18 cellular contexts compared by ENCODE assay signal in genomic region chr2:130767408-130767775, GRCh38. TPM values are rescaled to one million over a fixed set of nuclear protein-coding genes. Genes with fewer than 3 reads are reported as not detected.
"Had no signal": no experiment of that assay in that cellular context is flagged by ENCODE, and none has a peak within 500 bp of the region (broad histone marks: within the 10 kb centered on the region; RNA-seq: fewer than 3 reads in every experiment).

No MANE protein-coding gene starts in this region.

- H3K27me3 ChIP-seq: upper lobe of right lung had no signal

- H3K4me1 Mint-ChIP-seq: nephron had no signal

- H3K4me1 ChIP-seq: esophagus muscularis mucosa, psoas muscle, sigmoid colon, upper lobe of right lung had no signal

- H3K27ac ChIP-seq: coronary artery, esophagus muscularis mucosa, psoas muscle, sigmoid colon, thoracic aorta, upper lobe of right lung, VCaP had no signal

- H3K27ac Mint-ChIP-seq: activated naive CD4-positive, alpha-beta T cell treated with anti-CD3 and anti-CD28 coated beads, Interleukin-2, amount 50 U/mL, for 72 hours; activated T-cell treated with anti-CD3 and anti-CD28 coated beads, Interleukin-2, amount 50 U/mL, for 24 hours; nephron had no signal

- ATAC-seq: activated naive CD4-positive, alpha-beta T cell treated with anti-CD3 and anti-CD28 coated beads, Interleukin-2, amount 50 U/mL, for 72 hours; left ventricle myocardium superior; psoas muscle had no signal

- H3K4me3 ChIP-seq: coronary artery, esophagus muscularis mucosa, psoas muscle, sigmoid colon, thoracic aorta, upper lobe of right lung had no signal

- H3K4me3 Mint-ChIP-seq: activated T-cell treated with anti-CD3 and anti-CD28 coated beads, Interleukin-2, amount 50 U/mL, for 24 hours; nephron had no signal

- H3K36me3 ChIP-seq: esophagus muscularis mucosa, sigmoid colon, thoracic aorta, upper lobe of right lung had no signal

- DNase-seq: activated CD4-positive, alpha-beta T cell treated with anti-CD3 and anti-CD28 coated beads, Interleukin-2, amount 50 U/mL, for 48 hours; activated T-cell treated with anti-CD3 and anti-CD28 coated beads, Interleukin-2, amount 50 U/mL, for 24 hours; amniotic stem cell; central memory CD4-positive, alpha-beta T cell; left ventricle myocardium superior; occipital lobe; psoas muscle; sigmoid colon; stimulated activated CD4-positive, alpha-beta T cell treated with anti-CD3 and anti-CD28 coated beads, Interleukin-1b, Interleukin-23, amount 100 ng/mL, for 48 hours; upper lobe of right lung had no signal

- H3K9me3 Mint-ChIP-seq: activated naive CD4-positive, alpha-beta T cell treated with anti-CD3 and anti-CD28 coated beads, Interleukin-2, amount 50 U/mL, for 72 hours; activated T-cell treated with anti-CD3 and anti-CD28 coated beads, Interleukin-2, amount 50 U/mL, for 24 hours; nephron had no signal

- H3K9me3 ChIP-seq: esophagus muscularis mucosa, psoas muscle, sigmoid colon, thoracic aorta, upper lobe of right lung had no signal

RNA-seq across cellular contexts. Expression of gene AMER3, which starts 12.1 kb away (rescaled TPM):
- total RNA-seq: activated naive CD4-positive, alpha-beta T cell treated with anti-CD3 and anti-CD28 coated beads, Interleukin-2, amount 50 U/mL, for 72 hours; kidney epithelial cell; left ventricle myocardium superior; psoas muscle; T-helper 1 cell treated with Interleukin-12 subunit alpha and Interleukin-12 subunit beta and Interleukin-4 antibody, amounts not matched to agents 30 ng/mL and 1 ng/mL, for 36 hours; thoracic aorta; upper lobe of right lung had no signal
- polyA plus RNA-seq: psoas muscle had no signal

RNA-seq across cellular contexts. Expression of gene GPR148, which starts 38.5 kb away (rescaled TPM):
- total RNA-seq: activated naive CD4-positive, alpha-beta T cell treated with anti-CD3 and anti-CD28 coated beads, Interleukin-2, amount 50 U/mL, for 72 hours; esophagus muscularis mucosa; kidney epithelial cell; left ventricle myocardium superior; psoas muscle; sigmoid colon; T-helper 1 cell treated with Interleukin-12 subunit alpha and Interleukin-12 subunit beta and Interleukin-4 antibody, amounts not matched to agents 30 ng/mL and 1 ng/mL, for 36 hours; thoracic aorta; upper lobe of right lung had no signal
- polyA plus RNA-seq: psoas muscle had no signal
